ENCODE assay signal across 9 cellular contexts in the genomic region with DNA sequence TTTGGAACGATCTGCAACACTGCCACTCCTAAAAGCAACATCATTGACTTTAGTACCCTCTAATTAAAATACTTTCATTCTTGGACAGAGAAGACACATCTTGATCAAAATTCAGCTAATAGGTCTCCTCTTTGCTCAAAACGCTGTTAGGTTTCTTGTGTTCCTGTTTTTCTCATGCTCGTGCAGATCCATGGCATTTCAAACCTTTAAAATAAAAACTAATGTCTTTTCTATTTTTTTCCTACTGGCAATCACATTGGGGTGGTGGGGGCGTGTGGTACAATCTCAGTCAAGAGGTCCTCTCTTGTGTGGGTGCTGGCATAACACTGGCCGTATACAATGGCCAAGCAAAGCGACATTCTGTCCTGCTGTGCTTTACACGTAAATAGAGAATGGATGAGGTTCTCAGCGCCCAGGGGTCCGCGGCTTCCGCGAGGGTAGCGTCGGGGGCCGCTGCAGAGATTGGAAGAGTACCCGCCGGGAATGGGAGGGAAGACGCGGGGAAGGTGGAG. TPM values are rescaled to one million over a fixed set of nuclear protein-coding genes. Genes with fewer than 3 reads are reported as not detected.
A peak's percentile ranks its signal among the peaks of the same experiment; 100 is the strongest.
DNase-seq lines count a peak whose midpoint lies in the region; ATAC-seq, FAIRE-seq and TF ChIP-seq lines count a peak whose summit lies in the region.
"Had no signal": no experiment of that assay in that cellular context is flagged by ENCODE, and none has a peak within 500 bp of the region (broad histone marks: within the 10 kb centered on the region; RNA-seq: fewer than 3 reads in every experiment).

No MANE protein-coding gene starts in this region.

- POLR2A ChIA-PET in endothelial cell of umbilical vein (lab: Charles Lee), result no interaction called here

- intact Hi-C loops in CD14-positive monocyte (cut with micrococcal nuclease) (no loop called here), endothelial cell of umbilical vein (cut with micrococcal nuclease) (loop anchor here (1.0 kb wide), 1 partner anchor 64 kb away; a partner anchor contains a TSS)

- H3K9ac ChIP-seq in KMS-11, result peak overlapping the region; percentile 91; the same call in 1 of the 2 replicates
- H3K9ac ChIP-seq in endothelial cell of umbilical vein (replicated peaks; ENCODE audit: extremely low read depth, insufficient read depth, low read length), result peak overlapping the region; percentile 42
- no peak overlapping the region for H3K9ac ChIP-seq in neural progenitor cell

- H3K4me1 ChIP-seq in KMS-11 (ENCODE audit: low read depth, poor library complexity, severe bottlenecking), result peaks cover 29% of the 10 kb centered on the region
- H3K4me1 ChIP-seq in endothelial cell of umbilical vein (ENCODE audit: control insufficient read depth, extremely low read depth, insufficient read depth, low read length), result peaks cover 23% of the 10 kb centered on the region
- peaks cover 13% of the 10 kb centered on the region for H3K4me1 ChIP-seq in neural progenitor cell

- H3K9me3 ChIP-seq in endothelial cell of umbilical vein (replicated peaks; ENCODE audit: control insufficient read depth, insufficient read depth, low read length) (no peaks in the 10 kb centered on the region), neural progenitor cell (ENCODE audit: low read depth) (no peaks in the 10 kb centered on the region)

- H3K27me3 ChIP-seq in KMS-11 (ENCODE audit: insufficient read depth, low read depth) (no peaks in the 10 kb centered on the region; the same call in 1 of the 2 replicates), endothelial cell of umbilical vein (ENCODE audit: control insufficient read depth in 2 of 2, insufficient read depth in 2 of 2, low read length in 2 of 2) (no peaks in the 10 kb centered on the region), neural progenitor cell (peaks cover 69% of the 10 kb centered on the region)

- DNase-seq in CD14-positive monocyte (ENCODE audit: low spot score) (no peak), endothelial cell of umbilical vein (ENCODE audit: low read depth, low spot score) (no peak), neural progenitor cell (ENCODE audit: low spot score) (peak; percentile 38)

- TF ChIP-seq POLR2A in endothelial cell of umbilical vein (IDR thresholded peaks at IDR 0.05; ENCODE audit: low read depth, low read length), result no peak

- no peaks in the 10 kb centered on the region for H3K36me3 Mint-ChIP-seq in CD14-positive monocyte
- peaks cover 2% of the 10 kb centered on the region for H3K36me3 Mint-ChIP-seq in neural progenitor cell

- dilution Hi-C loops in endothelial cell of umbilical vein (cut with MboI; ENCODE audit: extremely low pct_ligation_motif_present, low sequenced_read_pairs), result no loop called here

- peaks cover 12% of the 10 kb centered on the region for H3F3A ChIP-seq in neural progenitor cell (ENCODE audit: low read depth)

- no peaks in the 10 kb centered on the region for H3K9me1 ChIP-seq in endothelial cell of umbilical vein (replicated peaks; ENCODE audit: control insufficient read depth, extremely low read depth, insufficient read depth, low read length)

- CTCF ChIA-PET in endothelial cell of umbilical vein (lab: Charles Lee), result no interaction called here

- H3K27ac Mint-ChIP-seq in CD14-positive monocyte, result no peak overlapping the region
- H3K27ac Mint-ChIP-seq in neural progenitor cell, result no peak overlapping the region

- H4K20me1 ChIP-seq in KMS-11 (ENCODE audit: insufficient read depth), result no peaks in the 10 kb centered on the region
- no peaks in the 10 kb centered on the region for H4K20me1 ChIP-seq in endothelial cell of umbilical vein (replicated peaks; ENCODE audit: control insufficient read depth, extremely low read depth, insufficient read depth, low read length)
- H4K20me1 ChIP-seq in neural progenitor cell (ENCODE audit: low read depth), result no peaks in the 10 kb centered on the region

- H3K79me2 ChIP-seq in KMS-11 (ENCODE audit: insufficient read depth, low read depth) (no peaks in the 10 kb centered on the region), endothelial cell of umbilical vein (ENCODE audit: control insufficient read depth, insufficient read depth, low read length) (no peaks in the 10 kb centered on the region), neural progenitor cell (ENCODE audit: low read depth) (no peaks in the 10 kb centered on the region)

- peaks cover 0 to 4% (median 0%) of the 10 kb centered on the region in 7 donors for H3K9me3 Mint-ChIP-seq in CD14-positive monocyte
- no peaks in the 10 kb centered on the region for H3K9me3 Mint-ChIP-seq in neural progenitor cell

- H3K4me1 Mint-ChIP-seq in CD14-positive monocyte (peaks cover 32% of the 10 kb centered on the region), neural progenitor cell (peaks cover 12% of the 10 kb centered on the region)

- ATAC-seq in HG02798 (IDR thresholded peaks at IDR 0.05; ENCODE audit: poor library complexity, unreplicated experiment) (no peak), GM18519 (IDR thresholded peaks at IDR 0.05; ENCODE audit: low FRiP score, unreplicated experiment) (no peak), GM19328 (IDR thresholded peaks at IDR 0.05; ENCODE audit: unreplicated experiment) (no peak), GM18517 (IDR thresholded peaks at IDR 0.05; ENCODE audit: unreplicated experiment) (no peak)

- H3K4me2 ChIP-seq in KMS-11, result peak overlapping the region; percentile 86
- H3K4me2 ChIP-seq in endothelial cell of umbilical vein (ENCODE audit: insufficient read depth, low read length), result peak overlapping the region; percentile 89
- peak overlapping the region; percentile 96 for H3K4me2 ChIP-seq in neural progenitor cell

- H3K27me3 Mint-ChIP-seq in CD14-positive monocyte (ENCODE audit: low read depth in 3 of 3) (peaks cover 22 to 34% (median 24%) of the 10 kb centered on the region in 3 donors), neural progenitor cell (ENCODE audit: insufficient read depth, low read depth) (peaks cover 35% of the 10 kb centered on the region)

- TF ChIP-seq CTCF in CD14-positive monocyte (IDR thresholded peaks at IDR 0.05), result no peak
- TF ChIP-seq CTCF in KMS-11 (conservative IDR thresholded peaks at IDR 0.05; ENCODE audit: low read depth, low read length), result no peak
- TF ChIP-seq CTCF in endothelial cell of umbilical vein (IDR thresholded peaks at IDR 0.05; ENCODE audit: extremely low read depth in 1 of 2, insufficient read depth in 1 of 2, low read depth in 1 of 2, low read length in 2 of 2), result no peak
- TF ChIP-seq CTCF in neural progenitor cell (IDR thresholded peaks at IDR 0.05), result no peak

- no peak overlapping the region; the same call in 1 of the 2 replicates for H3K27ac ChIP-seq in KMS-11
- peak overlapping the region; percentile 6 for H3K27ac ChIP-seq in endothelial cell of umbilical vein (ENCODE audit: insufficient read depth, low read depth, low read length)
- H3K27ac ChIP-seq in neural progenitor cell, result no peak overlapping the region

- no TSS peak for BruUV-seq in endothelial cell of umbilical vein (replicated peaks; lab: Mats Ljungman, UMichigan)

- H2AFZ ChIP-seq in KMS-11 (ENCODE audit: low read depth), result peak overlapping the region; percentile 97
- H2AFZ ChIP-seq in endothelial cell of umbilical vein (ENCODE audit: low read depth, low read length), result peak overlapping the region; percentile 89
- peak overlapping the region; percentile 99 for H2AFZ ChIP-seq in neural progenitor cell (replicated peaks)

- H3K4me3 Mint-ChIP-seq in CD14-positive monocyte, result peak overlapping the region; percentile 89 to 98
- peak overlapping the region; percentile 90 for H3K4me3 Mint-ChIP-seq in neural progenitor cell

- no peak overlapping the region for H3K4me3 ChIP-seq in KMS-11 (IDR thresholded peaks at IDR 0.05; ENCODE audit: insufficient read depth, low read depth, low read length)
- H3K4me3 ChIP-seq in endothelial cell of umbilical vein (replicated peaks in 1 of 3; ENCODE audit: insufficient read depth in 1 of 3, low read depth in 1 of 3, low read length in 3 of 3), result peak overlapping the region; percentile 18 to 54 (median 53)
- peak overlapping the region; percentile 51 for H3K4me3 ChIP-seq in neural progenitor cell

- H3K36me3 ChIP-seq in KMS-11 (ENCODE audit: insufficient read depth), result no peaks in the 10 kb centered on the region
- no peaks in the 10 kb centered on the region for H3K36me3 ChIP-seq in endothelial cell of umbilical vein (ENCODE audit: control insufficient read depth in 2 of 2, extremely low read depth in 1 of 2, insufficient read depth in 2 of 2, low read length in 2 of 2)
- H3K36me3 ChIP-seq in neural progenitor cell, result no peaks in the 10 kb centered on the region

- FAIRE-seq in endothelial cell of umbilical vein (lab: Jason Lieb, UNC), result no peak
- FAIRE-seq: endometrium had no signal

TF ChIP-seq in endothelial cell of umbilical vein, 7 proteins besides CTCF, POLR2A, EP300 and RAD21 (continues in another document):
- TF ChIP-seq FOS (IDR thresholded peaks at IDR 0.05; ENCODE audit: borderline replicate concordance, insufficient read depth, low read length) (no peak), GATA2 (IDR thresholded peaks at IDR 0.05; ENCODE audit: insufficient read depth, insufficient read length, low read depth, low read length) (no peak)

RNA-seq across cellular contexts. Expression of a gene that starts 0.3 kb away (rescaled TPM):
- not detected for polyA plus RNA-seq in CD14-positive monocyte
- 0.31 and 0.35 TPM in 2 replicates for total RNA-seq in endothelial cell of umbilical vein
- polyA plus RNA-seq in endothelial cell of umbilical vein, result 0.16 and 0.28 TPM in 2 replicates
- 0.09 and 0.10 TPM in 2 replicates for polyA plus RNA-seq in endothelial cell of umbilical vein (2011; cell fraction: cytosol; rRNA removed)
- polyA plus RNA-seq in endothelial cell of umbilical vein (2011; cell fraction: nucleus; rRNA removed), result 0.13 TPM in 1 of 2 replicates, not detected in the other
- 0.17 and 0.57 TPM in 2 replicates for polyA plus RNA-seq in endothelial cell of umbilical vein (2012)
- polyA minus RNA-seq in endothelial cell of umbilical vein, result 0.08 and 0.17 TPM in 2 replicates
- polyA minus RNA-seq in endothelial cell of umbilical vein (2011; cell fraction: cytosol; rRNA and poly(A)+ RNA removed), result not detected
- polyA minus RNA-seq in endothelial cell of umbilical vein (2011; cell fraction: nucleus; rRNA and poly(A)+ RNA removed), result 0.19 and 0.24 TPM in 2 replicates
- 0.12 TPM in 1 of 2 replicates, not detected in the other for total RNA-seq in neural progenitor cell (ENCODE audit: low replicate concordance)

RNA-seq across cellular contexts. Expression of a gene that starts 27.0 kb away (rescaled TPM):
- polyA plus RNA-seq in CD14-positive monocyte, result 1 to 10 TPM in 1 of 2 donors, under 1 TPM in 1; 0.24 to 1.4 TPM
- total RNA-seq in endothelial cell of umbilical vein, result 1.1 and 2.0 TPM in 2 replicates
- polyA plus RNA-seq in endothelial cell of umbilical vein, result 0.57 and 0.88 TPM in 2 replicates
- polyA plus RNA-seq in endothelial cell of umbilical vein (2011; cell fraction: cytosol; rRNA removed), result 0.92 and 0.96 TPM in 2 replicates
- polyA plus RNA-seq in endothelial cell of umbilical vein (2011; cell fraction: nucleus; rRNA removed), result 0.42 and 0.74 TPM in 2 replicates
- polyA plus RNA-seq in endothelial cell of umbilical vein (2012), result 2.2 and 3.4 TPM in 2 replicates
- 2.0 TPM in 1 of 2 replicates, not detected in the other for polyA minus RNA-seq in endothelial cell of umbilical vein
- polyA minus RNA-seq in endothelial cell of umbilical vein (2011; cell fraction: cytosol; rRNA and poly(A)+ RNA removed), result 0.61 TPM
- 0.43 and 1.3 TPM in 2 replicates for polyA minus RNA-seq in endothelial cell of umbilical vein (2011; cell fraction: nucleus; rRNA and poly(A)+ RNA removed)
- 3.6 and 4.4 TPM in 2 replicates for total RNA-seq in neural progenitor cell (ENCODE audit: low replicate concordance)
